ENCODE assay signal across 1 cellular context in the genomic region with DNA sequence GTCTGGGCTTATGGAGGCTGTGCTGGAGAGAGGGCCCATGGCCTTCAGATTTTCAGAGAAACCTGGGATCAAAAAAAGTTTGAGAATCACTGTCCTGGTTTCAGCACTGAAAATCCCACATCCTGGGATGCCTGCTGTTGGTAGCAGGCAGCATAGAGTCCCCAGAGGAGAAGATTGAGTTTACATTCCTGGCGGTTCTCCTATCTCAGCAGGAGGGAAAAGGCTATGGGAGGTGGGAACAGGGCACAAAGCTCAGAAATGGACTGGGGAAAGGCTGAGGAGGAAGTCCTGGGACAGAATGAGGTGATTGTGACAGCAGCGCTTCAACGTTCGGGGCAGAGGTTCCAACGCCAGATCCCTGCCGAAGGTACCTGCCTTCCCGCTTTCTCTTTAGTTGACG.
TF ChIP-seq lines count a peak whose summit lies in the region.

No MANE protein-coding gene starts in this region.

TF ChIP-seq in A549, 52 proteins besides CTCF, POLR2A, EP300 and RAD21 (continued from another document):
- TF ChIP-seq, protein P1, sequence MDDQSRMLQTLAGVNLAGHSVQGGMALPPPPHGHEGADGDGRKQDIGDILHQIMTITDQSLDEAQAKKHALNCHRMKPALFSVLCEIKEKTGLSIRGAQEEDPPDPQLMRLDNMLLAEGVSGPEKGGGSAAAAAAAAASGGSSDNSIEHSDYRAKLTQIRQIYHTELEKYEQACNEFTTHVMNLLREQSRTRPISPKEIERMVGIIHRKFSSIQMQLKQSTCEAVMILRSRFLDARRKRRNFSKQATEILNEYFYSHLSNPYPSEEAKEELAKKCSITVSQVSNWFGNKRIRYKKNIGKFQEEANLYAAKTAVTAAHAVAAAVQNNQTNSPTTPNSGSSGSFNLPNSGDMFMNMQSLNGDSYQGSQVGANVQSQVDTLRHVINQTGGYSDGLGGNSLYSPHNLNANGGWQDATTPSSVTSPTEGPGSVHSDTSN (IDR thresholded peaks at IDR 0.05): no peak
